In the genomic region with DNA sequence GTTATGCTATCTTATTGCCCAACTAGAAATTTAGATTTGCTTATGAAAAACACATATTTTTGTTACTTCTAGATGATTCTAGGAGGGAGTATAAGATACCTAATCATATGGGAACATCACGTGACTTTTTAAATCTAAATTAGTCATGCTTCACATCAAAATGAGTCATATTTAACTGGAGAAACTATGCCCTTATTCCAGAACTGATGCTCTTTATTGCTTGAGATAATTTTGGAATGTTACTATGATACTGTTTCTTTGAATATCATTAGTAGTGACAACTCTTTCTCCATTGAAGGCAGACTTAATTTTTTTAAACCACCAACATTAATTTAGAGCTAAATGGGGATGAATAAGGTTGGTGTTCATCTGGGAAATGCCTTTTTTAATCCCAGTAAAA, we compare ENCODE assay signal across 17 cellular contexts. TPM values are rescaled to one million over a fixed set of nuclear protein-coding genes. Genes with fewer than 3 reads are reported as not detected.
DNase-seq lines count a peak whose midpoint lies in the region; ATAC-seq and TF ChIP-seq lines count a peak whose summit lies in the region.
"Had no signal": no experiment of that assay in that cellular context is flagged by ENCODE, and none has a peak within 500 bp of the region (broad histone marks: within the 10 kb centered on the region; RNA-seq: fewer than 3 reads in every experiment).

No MANE protein-coding gene starts in this region.

- no peak for TF ChIP-seq CTCF in epithelial cell of esophagus (IDR thresholded peaks at IDR 0.05; ENCODE audit: insufficient read depth, low read depth, low read length, missing control alignments)
- TF ChIP-seq CTCF in GM20000 (IDR thresholded peaks at IDR 0.05; ENCODE audit: extremely low read depth, missing control alignments): no peak

- peak; percentile 28 for DNase-seq in GM03348 (ENCODE audit: low spot score)
- DNase-seq in RPMI7951 (ENCODE audit: low read depth): peak; percentile 38
- peak; percentile 28 for DNase-seq in epithelial cell of esophagus (ENCODE audit: low read depth)
- peak; percentile 47 for DNase-seq in putamen (ENCODE audit: low spot score)
- DNase-seq in GM20000 (ENCODE audit: low spot score): no peak
- DNase-seq: DMS 273 treated with DMSO at 0.1 percent for 48 hours; effector memory CD8-positive, alpha-beta T cell; KG1; left colon; NCI-H2029; T-helper 9 cell had no signal

- no peak overlapping the region for H3K4me3 ChIP-seq in epithelial cell of esophagus (ENCODE audit: low read length)
- H3K4me3 ChIP-seq: BLaER1, SJSA1, thoracic aorta had no signal

- no peak for ATAC-seq in HG03521 (IDR thresholded peaks at IDR 0.05; ENCODE audit: unreplicated experiment)
- ATAC-seq in HG03457 (IDR thresholded peaks at IDR 0.05; ENCODE audit: unreplicated experiment): no peak
- ATAC-seq: effector memory CD8-positive, alpha-beta T cell; left colon; stimulated activated effector memory CD8-positive, alpha-beta T cell treated with anti-CD3 and anti-CD28 coated beads, Interleukin-12 subunit alpha, Interleukin-12 subunit beta, amount 100 ng/mL, for 72 hours had no signal

RNA-seq across cellular contexts. Expression of a gene that starts 19.9 kb away (rescaled TPM):
- 5.1 and 5.4 TPM in 2 replicates for total RNA-seq in RPMI7951 (2014; rRNA removed; shearing (Covaris generic))
